Comparison of ENCODE assay signal across 8 cellular contexts in the genomic region with DNA sequence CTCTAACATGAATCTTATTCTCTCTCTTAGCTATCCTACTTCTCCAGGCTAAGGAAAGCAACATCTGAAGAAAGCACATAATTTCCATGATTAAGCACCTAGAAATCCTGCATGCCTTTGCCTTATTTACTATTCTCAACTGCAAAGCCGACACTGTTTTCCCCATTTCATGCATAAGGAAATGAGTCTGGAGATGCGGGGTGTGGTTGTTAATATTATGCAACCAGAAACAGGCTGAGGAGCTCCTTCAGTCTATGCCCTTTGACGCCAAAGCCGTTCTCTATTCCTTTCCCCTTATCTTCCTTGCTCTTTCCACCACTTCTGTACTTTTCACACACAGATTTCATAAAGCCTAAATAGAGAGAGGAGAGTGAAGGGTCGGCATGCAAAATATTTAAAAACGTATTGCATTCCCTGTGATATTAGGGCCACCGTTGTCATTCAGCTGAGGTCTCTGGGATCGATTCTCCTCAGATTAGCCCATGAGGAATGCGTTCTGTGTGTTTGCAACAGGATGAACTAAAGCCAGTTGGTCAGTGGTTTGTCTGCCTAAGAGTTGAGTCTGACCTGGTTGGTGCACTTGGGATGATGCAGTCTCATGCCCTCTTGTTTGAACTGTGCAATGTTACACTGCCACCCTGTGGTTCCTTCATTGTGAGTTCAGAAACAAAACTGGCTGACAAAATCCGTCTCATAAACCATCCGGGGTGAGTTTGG. TPM values are rescaled to one million over a fixed set of nuclear protein-coding genes. Genes with fewer than 3 reads are reported as not detected.
DNase-seq lines count a peak whose midpoint lies in the region; ATAC-seq, FAIRE-seq and TF ChIP-seq lines count a peak whose summit lies in the region.

No MANE protein-coding gene starts in this region.

- H3K79me2 ChIP-seq in HepG2 (ENCODE audit: insufficient read depth, low read length): no peaks in the 10 kb centered on the region

- intact Hi-C loops in HepG2 (cut with micrococcal nuclease; ENCODE audit: unreplicated experiment): loop anchor here (1.0 to 2.0 kb wide), 2 partner anchors 79 to 1267 kb away; no protein-coding TSS in a partner anchor

- no peak for TF ChIP-seq POLR2A in HepG2 (IDR thresholded peaks at IDR 0.05; ENCODE audit: insufficient read depth in 1 of 2, low read depth in 2 of 2, low read length in 2 of 2)

- no peak overlapping the region for H3K9ac ChIP-seq in HepG2 (ENCODE audit: insufficient read depth, low read depth, low read length)

- DNase-seq in AG04450 (ENCODE audit: low read depth, low spot score): peak; percentile 76
- peak; percentile 55 to 77 for DNase-seq in NCI-H446 (lab: John Stamatoyannopoulos, UW)
- peak; percentile 46 for DNase-seq in activated CD4-positive, alpha-beta T cell treated with anti-CD3 and anti-CD28 coated beads for 1 hour
- peak; percentile 94 for DNase-seq in choroid plexus epithelial cell (ENCODE audit: low read depth)
- peak; percentile 59 for DNase-seq in HepG2 (ENCODE audit: low spot score)
- DNase-seq in stimulated activated CD4-positive, alpha-beta T cell treated with anti-CD3 and anti-CD28 coated beads, TNF-alpha, amount 100 ng/mL, for 4 hours (ENCODE audit: low read depth in 3 of 3): peak in 2 of 3 experiments; percentile 27 to 53

- FAIRE-seq in HepG2 (lab: Jason Lieb, UNC): peak; percentile 97

- peak; percentile 58; the same call in 1 of the 2 replicates for TF ChIP-seq RAD21 in HepG2 (CRISPR knock-in tag; IDR thresholded peaks at IDR 0.05)

- H4K20me1 ChIP-seq in HepG2 (ENCODE audit: insufficient read depth, low read length): no peaks in the 10 kb centered on the region

- no peaks in the 10 kb centered on the region for H3K36me3 ChIP-seq in HepG2 (replicated peaks in 1 of 2; ENCODE audit: control insufficient read depth in 1 of 2, insufficient read depth in 2 of 2, low read length in 2 of 2)

- H2AFZ ChIP-seq in HepG2 (ENCODE audit: low read length): no peak overlapping the region

- no peak overlapping the region for H3K4me3 ChIP-seq in AG04450 (ENCODE audit: low read depth, low read length)
- no peak overlapping the region for H3K4me3 ChIP-seq in choroid plexus epithelial cell (ENCODE audit: low read depth, low read length)
- no peak overlapping the region for H3K4me3 ChIP-seq in HepG2 (replicated peaks in 1 of 3; ENCODE audit: insufficient read depth in 1 of 3, low read depth in 2 of 3, low read length in 3 of 3)

- TF ChIP-seq CTCF in AG04450 (IDR thresholded peaks at IDR 0.05; ENCODE audit: low read depth, low read length) (peak; percentile 84), choroid plexus epithelial cell (conservative IDR thresholded peaks at IDR 0.05; ENCODE audit: low read depth, low read length) (peak; percentile 86), HepG2 (CRISPR knock-in tag; IDR thresholded peaks at IDR 0.05) (peak; percentile 83)

- no TSS peak for BruUV-seq in HepG2 (replicated peaks; lab: Mats Ljungman, UMichigan)

- H3K27me3 ChIP-seq in AG04450 (ENCODE audit: control insufficient read depth, insufficient read depth, low read length) (peaks cover 2% of the 10 kb centered on the region), HepG2 (ENCODE audit: control insufficient read depth in 1 of 2, insufficient read depth in 2 of 2, low read length in 2 of 2) (no peaks in the 10 kb centered on the region)

- POLR2A ChIA-PET in AG04450 (lab: Yijun Ruan, JAX): interaction anchor here (0.7 kb wide), 1 partner anchor 504 kb away, joined by 4 read pairs; the partner anchor contains the start of gene BTG1
- POLR2A ChIA-PET in HepG2 (lab: Yijun Ruan, JAX): no interaction called here

- in situ Hi-C loops in HepG2 (cut with HindIII; ENCODE audit: extremely low pct_ligation_motif_present, low pct_unique_long_range_greater_than_20kb): no loop called here

- H3K4me1 ChIP-seq in HepG2 (ENCODE audit: insufficient read depth, low read length): no peaks in the 10 kb centered on the region

- H3K9me3 ChIP-seq in AG04450 (ENCODE audit: control insufficient read depth, insufficient read depth, low read length) (no peaks in the 10 kb centered on the region), HepG2 (ENCODE audit: low read length) (no peaks in the 10 kb centered on the region)

- CTCF ChIA-PET in AG04450 (lab: Charles Lee) (interaction anchor here (0.5 to 4.5 kb wide), 19 partner anchors 11 to 1288 kb away, joined by 3 to 47 read pairs (median 3); partner anchors contain the start of gene BTG1), HepG2 (lab: Yijun Ruan, JAX; ENCODE audit: low intra/inter-chr PET ratio, low total read pairs) (interaction anchor here (1.7 kb wide), 1 partner anchor 1268 kb away, joined by 5 read pairs; no protein-coding TSS in a partner anchor)

- ATAC-seq in GM18867 (IDR thresholded peaks at IDR 0.05; ENCODE audit: unreplicated experiment): peak; percentile 87
- ATAC-seq in HG03175 (IDR thresholded peaks at IDR 0.05; ENCODE audit: unreplicated experiment): peak; percentile 96
- ATAC-seq in HepG2: peak; percentile 98

- 17% methylated on average over 11 of the region's 11 CpGs for WGBS in HepG2 (ENCODE audit: low lambda C conversion rate)

- no peak for TF ChIP-seq EP300 in HepG2 (IDR thresholded peaks at IDR 0.05; ENCODE audit: low read depth in 2 of 2, low read length in 2 of 2)
- no peak for TF ChIP-seq EP300 in HepG2 (CRISPR knock-in tag; IDR thresholded peaks at IDR 0.05; ENCODE audit: borderline replicate concordance)

- no peak overlapping the region for H3K27ac ChIP-seq in AG04450 (ENCODE audit: low read depth, low read length)
- no peak overlapping the region for H3K27ac ChIP-seq in HepG2 (ENCODE audit: extremely low read length, insufficient read depth, low read length)

- H3K4me2 ChIP-seq in HepG2 (ENCODE audit: low read depth, low read length): no peak overlapping the region

TF ChIP-seq in HepG2, 621 proteins besides CTCF, POLR2A, EP300 and RAD21:
- TF ChIP-seq ZNF136 (CRISPR knock-in tag; IDR thresholded peaks at IDR 0.05; ENCODE audit: low read depth) (no peak), SMC3 (IDR thresholded peaks at IDR 0.05; ENCODE audit: low read length) (peak; percentile 73), ZMAT5 (CRISPR knock-in tag; IDR thresholded peaks at IDR 0.05; ENCODE audit: borderline replicate concordance, low read depth) (no peak), GATAD2A (CRISPR knock-in tag; IDR thresholded peaks at IDR 0.05) (no peak), STAG1 (CRISPR knock-in tag; IDR thresholded peaks at IDR 0.05) (peak; percentile 87)
TF ChIP-seq in HepG2: peak in this region for 2.

RNA-seq across cellular contexts. Expression of gene PLEKHG7, which starts 53.1 kb away (rescaled TPM):
- polyA plus RNA-seq in AG04450 (2011; rRNA removed): 0.05 and 0.09 TPM in 2 replicates
- polyA minus RNA-seq in AG04450 (2011; rRNA and poly(A)+ RNA removed): not detected in 2 replicates
- not detected in 2 replicates for total RNA-seq in HepG2 (2016; rRNA removed; fragmentation: Illumina TruSeq; extraction: Trizol)
- total RNA-seq in HepG2 (2016; cell fraction: cytosol; rRNA removed; fragmentation: Illumina TruSeq; extraction: Trizol; ENCODE audit: low read depth): not detected in 2 replicates
- total RNA-seq in HepG2 (2016; cell fraction: insoluble cytoplasmic fraction; rRNA removed; fragmentation: Illumina TruSeq; extraction: Trizol): not detected in 2 replicates
- total RNA-seq in HepG2 (2016; cell fraction: membrane; rRNA removed; fragmentation: Illumina TruSeq; extraction: Trizol): not detected in 2 replicates
- total RNA-seq in HepG2 (2016; cell fraction: nucleus; rRNA removed; fragmentation: Illumina TruSeq; extraction: Trizol): not detected in 2 replicates
- polyA plus RNA-seq in HepG2 (2011; rRNA removed): not detected in 2 replicates
- polyA plus RNA-seq in HepG2 (2011; cell fraction: cytosol; rRNA removed): not detected in 2 replicates
- polyA plus RNA-seq in HepG2 (2011; cell fraction: nucleus; rRNA removed): not detected in 2 replicates
- polyA plus RNA-seq in HepG2 (2012): not detected in 2 replicates
- not detected in 2 replicates for polyA plus RNA-seq in HepG2 (2016; cell fraction: cytosol; fragmentation: Illumina TruSeq; extraction: Trizol; ENCODE audit: low read depth)
- polyA plus RNA-seq in HepG2 (2016; cell fraction: insoluble cytoplasmic fraction; fragmentation: Illumina TruSeq; extraction: Trizol; ENCODE audit: low read depth): not detected in 2 replicates
- polyA plus RNA-seq in HepG2 (2016; cell fraction: membrane; fragmentation: Illumina TruSeq; extraction: Trizol; ENCODE audit: low read depth): not detected in 2 replicates
- not detected in 2 replicates for polyA plus RNA-seq in HepG2 (2016; cell fraction: nucleus; fragmentation: Illumina TruSeq; extraction: Trizol; ENCODE audit: insufficient read depth, low read depth)
- polyA minus RNA-seq in HepG2 (2011; rRNA and poly(A)+ RNA removed; ENCODE audit: low replicate concordance): not detected in 2 replicates
- not detected in 2 replicates for polyA minus RNA-seq in HepG2 (2011; cell fraction: cytosol; rRNA and poly(A)+ RNA removed)
- not detected in 2 replicates for polyA minus RNA-seq in HepG2 (2011; cell fraction: nucleus; rRNA and poly(A)+ RNA removed)

Comparison
In these comparisons a context has a peak if more than half of its experiments do, and no peak if none do; other contexts are left out.
1. DNase-seq: peak in every context shown above with its lines; median percentile 94 in choroid plexus epithelial cell; 76 in AG04450; 66 in NCI-H446; 59 in HepG2; 46 in activated CD4-positive, alpha-beta T cell treated with anti-CD3 and anti-CD28 coated beads for 1 hour; 40 in stimulated activated CD4-positive, alpha-beta T cell treated with anti-CD3 and anti-CD28 coated beads, TNF-alpha, amount 100 ng/mL, for 4 hours.